9 cellular contexts compared by ENCODE assay signal in the genomic region with DNA sequence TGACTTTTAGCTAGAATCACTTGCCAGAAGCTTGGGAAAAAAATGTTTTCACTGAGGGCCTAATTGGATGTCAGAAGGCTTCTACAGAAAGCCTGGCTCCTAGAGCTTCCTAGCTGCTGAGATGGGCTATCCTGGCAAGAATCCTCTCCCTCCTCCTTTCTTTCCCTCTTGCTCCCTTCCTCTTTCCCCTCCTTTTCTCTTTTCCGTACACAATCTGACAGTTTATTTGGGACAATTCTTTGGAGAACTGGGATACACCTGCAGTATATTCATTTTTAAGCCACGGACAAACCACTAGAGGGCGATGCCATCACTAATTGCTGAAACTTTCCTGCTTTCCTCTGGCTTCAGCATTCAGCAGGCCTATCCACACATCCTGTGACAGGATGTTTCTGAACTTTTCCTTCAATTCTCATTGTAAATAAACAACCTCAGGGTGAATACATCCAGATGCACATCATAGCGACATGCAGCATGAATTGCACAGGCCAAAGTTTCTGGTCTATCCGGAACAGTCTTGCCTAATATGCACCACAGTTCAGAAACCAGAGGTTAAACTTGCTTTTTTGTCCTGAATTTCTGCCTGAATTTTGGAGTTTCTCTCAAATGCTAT.
A peak's percentile ranks its signal among the peaks of the same experiment; 100 is the strongest.
DNase-seq lines count a peak whose midpoint lies in the region; ATAC-seq and TF ChIP-seq lines count a peak whose summit lies in the region.
"Had no signal": no experiment of that assay in that cellular context is flagged by ENCODE, and none has a peak within 500 bp of the region (broad histone marks: within the 10 kb centered on the region; RNA-seq: fewer than 3 reads in every experiment).

No MANE protein-coding gene starts in this region.

- peak; percentile 68 for ATAC-seq in GM19397 (IDR thresholded peaks at IDR 0.05; ENCODE audit: unreplicated experiment)

- peak overlapping the region; percentile 99 for H3K27ac Mint-ChIP-seq in mesothelial cell of epicardium
- H3K27ac Mint-ChIP-seq: CD4-positive, alpha-beta memory T cell had no signal

- no peaks in the 10 kb centered on the region for H3K27me3 ChIP-seq in HL-60 (ENCODE audit: insufficient read depth, poor library complexity, severe bottlenecking)

- peaks cover 9% of the 10 kb centered on the region for H3K9me3 Mint-ChIP-seq in mesothelial cell of epicardium
- H3K9me3 Mint-ChIP-seq: CD4-positive, alpha-beta memory T cell had no signal

- DNase-seq in NCI-H1436 (lab: John Stamatoyannopoulos, UW) (peak; percentile 21), NCI-H1436 treated with DMSO at 0.1 percent for 48 hours (lab: John Stamatoyannopoulos, UW) (no peak), HL-60 (ENCODE audit: low read depth in 1 of 2, low spot score in 1 of 2) (no peak), RKO (ENCODE audit: low spot score) (peak; percentile 70), epithelial cell of prostate (ENCODE audit: low read depth, low spot score) (no peak), mesothelial cell of epicardium (ENCODE audit: low spot score in 2 of 2, unreplicated experiment in 2 of 2) (no peak), 8988T (no peak)

- no peaks in the 10 kb centered on the region for H3K27me3 Mint-ChIP-seq in mesothelial cell of epicardium (ENCODE audit: low read depth)

- H3K27ac ChIP-seq in HL-60 (replicated peaks) (no peak overlapping the region), epithelial cell of prostate (peak overlapping the region; percentile 93)

- peak; percentile 32 for TF ChIP-seq CTCF in HL-60 (IDR thresholded peaks at IDR 0.05; ENCODE audit: insufficient read depth, low read length)
- peak; percentile 76 for TF ChIP-seq CTCF in mesothelial cell of epicardium (IDR thresholded peaks at IDR 0.05; ENCODE audit: unreplicated experiment)

- H3K4me3 ChIP-seq in HL-60 (replicated peaks; ENCODE audit: insufficient read depth, low read length) = no peak overlapping the region

- no peak overlapping the region for H3K4me3 Mint-ChIP-seq in mesothelial cell of epicardium
- H3K4me3 Mint-ChIP-seq: CD4-positive, alpha-beta memory T cell had no signal

- H3K36me3 Mint-ChIP-seq in mesothelial cell of epicardium = peaks cover 21% of the 10 kb centered on the region
- H3K36me3 Mint-ChIP-seq: CD4-positive, alpha-beta memory T cell had no signal

- H3K4me1 Mint-ChIP-seq in mesothelial cell of epicardium = peaks cover 50% of the 10 kb centered on the region
- H3K4me1 Mint-ChIP-seq: CD4-positive, alpha-beta memory T cell had no signal

Comparison
In these comparisons a context has a peak if more than half of its experiments do, and no peak if none do; other contexts are left out.
1. DNase-seq: peak in NCI-H1436 (single experiment) and RKO (single experiment); none in NCI-H1436 treated with DMSO at 0.1 percent for 48 hours (single experiment), HL-60 (0 of 2), epithelial cell of prostate (single experiment), mesothelial cell of epicardium (0 of 2) and 8988T (single experiment).